In the genomic region with DNA sequence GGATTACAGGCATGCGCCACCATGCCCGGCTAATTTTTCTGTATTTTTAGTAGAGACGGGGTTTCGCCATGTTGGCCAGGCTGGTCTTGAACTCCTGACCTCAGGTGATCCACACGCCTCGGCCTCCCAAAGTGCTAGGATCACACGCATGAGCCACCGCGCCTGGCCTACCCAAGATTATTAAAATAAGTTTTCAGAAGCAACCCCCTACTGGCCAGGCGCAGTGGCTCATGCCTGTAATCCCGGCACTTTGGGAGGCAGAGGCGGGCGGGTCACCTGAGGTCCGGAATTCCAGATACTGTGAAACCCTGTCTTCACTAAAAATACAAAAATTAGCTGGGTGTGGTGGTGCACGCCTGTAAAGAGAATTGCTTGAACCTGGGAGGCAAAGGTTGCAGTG, we compare ENCODE assay signal across 13 cellular contexts. TPM values are rescaled to one million over a fixed set of nuclear protein-coding genes. Genes with fewer than 3 reads are reported as not detected.
DNase-seq lines count a peak whose midpoint lies in the region; TF ChIP-seq lines count a peak whose summit lies in the region.
"Not testable (repeated sequence)": the region's sequence is repeated elsewhere in the genome, so short reads cannot be mapped to it uniquely, and the experiment has no call there.
"Had no signal": no experiment of that assay in that cellular context is flagged by ENCODE, and none has a peak within 500 bp of the region (broad histone marks: within the 10 kb centered on the region; RNA-seq: fewer than 3 reads in every experiment).

No MANE protein-coding gene starts in this region.

- POLR2A ChIA-PET in Caco-2 (lab: Charles Lee); MCF 10A (lab: Yijun Ruan, JAX): not testable (repeated sequence)

- not testable (repeated sequence) for BruUV-seq in Caco-2 (replicated peaks; lab: Mats Ljungman, UMichigan); MCF 10A (replicated peaks; lab: Mats Ljungman, UMichigan)

- peak overlapping the region; percentile 92 for H3K4me3 Mint-ChIP-seq in Caco-2 (ENCODE audit: unreplicated experiment)
- H3K4me3 Mint-ChIP-seq in activated naive CD4-positive, alpha-beta T cell treated with anti-CD3 and anti-CD28 coated beads, Interleukin-2, amount 10 ng/mL, durations not matched to agents 7 days and 5 days; MCF 10A (ENCODE audit: unreplicated experiment); progenitor cell of endocrine pancreas (ENCODE audit: low read depth): not testable (repeated sequence)

- peaks cover 47% of the 10 kb centered on the region for H3K79me2 ChIP-seq in Loucy (ENCODE audit: insufficient read depth, low read length)
- H3K79me2 ChIP-seq in fibroblast of lung (ENCODE audit: control insufficient read depth, insufficient read depth, low read length): peaks cover 41% of the 10 kb centered on the region
- H3K79me2 ChIP-seq in hepatocyte: peaks cover 70% of the 10 kb centered on the region

- intact Hi-C loops in Caco-2 (cut with micrococcal nuclease; ENCODE audit: unreplicated experiment); MCF 10A (cut with micrococcal nuclease): not testable (repeated sequence)

- H3K4me3 ChIP-seq in Caco-2 (ENCODE audit: low read depth, low read length); Loucy (ENCODE audit: low read length, poor library complexity, severe bottlenecking); fibroblast of lung (replicated peaks in 1 of 4; ENCODE audit: control extremely low read depth in 1 of 4, insufficient read depth in 1 of 4, low read depth in 3 of 4, low read length in 4 of 4); hepatocyte: not testable (repeated sequence)

- not testable (repeated sequence) for H3K27me3 Mint-ChIP-seq in Caco-2 (ENCODE audit: insufficient read depth, unreplicated experiment); activated naive CD4-positive, alpha-beta T cell treated with anti-CD3 and anti-CD28 coated beads, Interleukin-2, amount 10 ng/mL, durations not matched to agents 7 days and 5 days; MCF 10A (ENCODE audit: insufficient read depth, unreplicated experiment); progenitor cell of endocrine pancreas

- peak in 1 of 2 experiments; percentile 35 for DNase-seq in Caco-2
- DNase-seq in activated naive CD4-positive, alpha-beta T cell treated with anti-CD3 and anti-CD28 coated beads, Interleukin-2, amount 10 ng/mL, durations not matched to agents 7 days and 5 days: peak; percentile 19
- DNase-seq in MCF 10A (ENCODE audit: unreplicated experiment); fibroblast of lung (ENCODE audit: low read depth in 2 of 2); hepatocyte (ENCODE audit: low spot score); progenitor cell of endocrine pancreas (ENCODE audit: low spot score, unreplicated experiment): not testable (repeated sequence)

- peak; percentile 6 to 19 for TF ChIP-seq CTCF in Caco-2 (IDR thresholded peaks at IDR 0.05; ENCODE audit: insufficient read depth in 1 of 2, low read depth in 1 of 2, low read length in 1 of 2, severe bottlenecking in 1 of 2, unreplicated experiment in 1 of 2)
- 0 out of 2 replicates have a peak, but pooled peaks have one; percentile 13 for TF ChIP-seq CTCF in Loucy (conservative IDR thresholded peaks at IDR 0.05; ENCODE audit: low read length)
- TF ChIP-seq CTCF in MCF 10A (IDR thresholded peaks at IDR 0.05; ENCODE audit: unreplicated experiment); fibroblast of lung (conservative IDR thresholded peaks at IDR 0.05 in 1 of 2, IDR thresholded peaks at IDR 0.05 in 1 of 2; ENCODE audit: low read depth in 1 of 2, low read length in 2 of 2); hepatocyte (IDR thresholded peaks at IDR 0.05; ENCODE audit: poor library complexity): not testable (repeated sequence)
- TF ChIP-seq CTCF in progenitor cell of endocrine pancreas (IDR thresholded peaks at IDR 0.05; ENCODE audit: unreplicated experiment): peak; percentile 16

- H3K9ac ChIP-seq in Loucy (ENCODE audit: low read depth, low read length, poor library complexity, severe bottlenecking); fibroblast of lung (ENCODE audit: insufficient read depth, low read length): not testable (repeated sequence)

- CTCF ChIA-PET in Caco-2 (lab: Charles Lee); activated naive CD4-positive, alpha-beta T cell treated with anti-CD3 and anti-CD28 coated beads, Interleukin-2, amount 10 ng/mL, durations not matched to agents 7 days and 5 days (lab: Charles Lee): not testable (repeated sequence)
- CTCF ChIA-PET in MCF 10A (lab: Yijun Ruan, JAX): interaction anchor here (0.6 to 1.5 kb wide), 3 partner anchors 16 to 1186 kb away, joined by 3 to 6 read pairs (median 3); no protein-coding TSS in a partner anchor

- H3K36me3 Mint-ChIP-seq in Caco-2 (ENCODE audit: insufficient read depth, unreplicated experiment) (peaks cover 73% of the 10 kb centered on the region), MCF 10A (ENCODE audit: insufficient read depth, unreplicated experiment) (peaks cover 70% of the 10 kb centered on the region)
- peaks cover 44% of the 10 kb centered on the region for H3K36me3 Mint-ChIP-seq in activated naive CD4-positive, alpha-beta T cell treated with anti-CD3 and anti-CD28 coated beads, Interleukin-2, amount 10 ng/mL, durations not matched to agents 7 days and 5 days
- not testable (repeated sequence) for H3K36me3 Mint-ChIP-seq in progenitor cell of endocrine pancreas (ENCODE audit: insufficient read depth)

- H3K36me3 ChIP-seq in Caco-2 (ENCODE audit: control insufficient read depth, insufficient read depth, low read length); Loucy (ENCODE audit: insufficient read depth, low read length); fibroblast of lung (ENCODE audit: control insufficient read depth, insufficient read depth, low read length); hepatocyte (replicated peaks; ENCODE audit: insufficient read depth, low read depth): not testable (repeated sequence)

- not testable (repeated sequence) for H3K27ac ChIP-seq in fibroblast of lung (ENCODE audit: insufficient read depth, low read length)
- H3K27ac ChIP-seq in hepatocyte: peak overlapping the region; percentile 68

- H3K4me1 ChIP-seq in Caco-2 (peaks cover 27% of the 10 kb centered on the region), Loucy (ENCODE audit: insufficient read depth, low read length, poor library complexity, severe bottlenecking) (peaks cover 26% of the 10 kb centered on the region), hepatocyte (ENCODE audit: insufficient read depth) (peaks cover 24% of the 10 kb centered on the region)
- not testable (repeated sequence) for H3K4me1 ChIP-seq in fibroblast of lung (ENCODE audit: control insufficient read depth, extremely low read depth, insufficient read depth, low read length)

- H3F3A ChIP-seq in Loucy (ENCODE audit: low read depth): not testable (repeated sequence)

- not testable (repeated sequence) for H3K27ac Mint-ChIP-seq in Caco-2 (ENCODE audit: unreplicated experiment); activated naive CD4-positive, alpha-beta T cell treated with anti-CD3 and anti-CD28 coated beads, Interleukin-2, amount 10 ng/mL, durations not matched to agents 7 days and 5 days; progenitor cell of endocrine pancreas
- H3K27ac Mint-ChIP-seq in MCF 10A (ENCODE audit: low read depth, unreplicated experiment): peak overlapping the region; percentile 31

- H3K9me3 ChIP-seq in Caco-2; Loucy (ENCODE audit: insufficient read depth, low read depth, low read length); fibroblast of lung (ENCODE audit: control insufficient read depth, insufficient read depth, low read depth, low read length); hepatocyte (ENCODE audit: low read depth): not testable (repeated sequence)

- not testable (repeated sequence) for H3K9me3 Mint-ChIP-seq in Caco-2 (ENCODE audit: unreplicated experiment); activated naive CD4-positive, alpha-beta T cell treated with anti-CD3 and anti-CD28 coated beads, Interleukin-2, amount 10 ng/mL, durations not matched to agents 7 days and 5 days; MCF 10A (ENCODE audit: unreplicated experiment); progenitor cell of endocrine pancreas (ENCODE audit: low read depth)

- 96% methylated on average over 15 of the region's 15 CpGs for WGBS in hepatocyte (ENCODE audit: low lambda C conversion rate, missing lambda C conversion rate)

- H3K4me2 ChIP-seq in Loucy (ENCODE audit: low read depth, low read length, poor library complexity, severe bottlenecking): not testable (repeated sequence)
- H3K4me2 ChIP-seq in fibroblast of lung (ENCODE audit: extremely low read depth, insufficient read depth, low read length): peak overlapping the region; percentile 5
- H3K4me2 ChIP-seq in hepatocyte: peak overlapping the region; percentile 84

- H2AFZ ChIP-seq in Loucy (ENCODE audit: low read length); fibroblast of lung (ENCODE audit: low read length); hepatocyte: not testable (repeated sequence)

- not testable (repeated sequence) for H3K9me2 ChIP-seq in Loucy (replicated peaks; ENCODE audit: low read depth, low read length); hepatocyte (replicated peaks; ENCODE audit: insufficient read depth)

- H3K4me1 Mint-ChIP-seq in Caco-2 (ENCODE audit: low read depth, unreplicated experiment): peaks cover 13% of the 10 kb centered on the region
- peaks cover 36% of the 10 kb centered on the region for H3K4me1 Mint-ChIP-seq in activated naive CD4-positive, alpha-beta T cell treated with anti-CD3 and anti-CD28 coated beads, Interleukin-2, amount 10 ng/mL, durations not matched to agents 7 days and 5 days
- peaks cover 21% of the 10 kb centered on the region for H3K4me1 Mint-ChIP-seq in MCF 10A (ENCODE audit: insufficient read depth, unreplicated experiment)
- peaks cover 22% of the 10 kb centered on the region for H3K4me1 Mint-ChIP-seq in progenitor cell of endocrine pancreas (ENCODE audit: low read depth)

- peaks cover 32% of the 10 kb centered on the region for H4K20me1 ChIP-seq in Loucy (ENCODE audit: insufficient read depth, low read length, poor library complexity, severe bottlenecking)
- not testable (repeated sequence) for H4K20me1 ChIP-seq in fibroblast of lung (ENCODE audit: control insufficient read depth, extremely low read depth, insufficient read depth, low read length)
- peaks cover 20% of the 10 kb centered on the region for H4K20me1 ChIP-seq in hepatocyte (ENCODE audit: insufficient read depth, poor library complexity, severe bottlenecking)

- H3K27me3 ChIP-seq in Caco-2 (replicated peaks; ENCODE audit: control insufficient read depth, insufficient read depth, low read length); Loucy (ENCODE audit: insufficient read depth, low read length, poor library complexity, severe bottlenecking); fibroblast of lung (ENCODE audit: control insufficient read depth, insufficient read depth, low read length); hepatocyte: not testable (repeated sequence)

RNA-seq across cellular contexts. Expression of a gene that starts 2.6 kb away (rescaled TPM):
- total RNA-seq in Caco-2 (2022) (143 and 148 TPM in 2 replicates), MCF 10A (2022) (238 and 249 TPM in 2 replicates), fibroblast of lung (20.8 and 32.4 TPM in 2 replicates), hepatocyte (36.6 and 40.9 TPM in 2 replicates), progenitor cell of endocrine pancreas (188 and 210 TPM in 2 replicates)
- polyA plus RNA-seq in fibroblast of lung (11.0 and 12.7 TPM in 2 replicates), hepatocyte (54.0 and 69.7 TPM in 2 replicates)
- polyA plus RNA-seq in fibroblast of lung (2012): 25.3 and 31.6 TPM in 2 replicates
- polyA minus RNA-seq in fibroblast of lung (ENCODE audit: low replicate concordance): 33.7 and 47.3 TPM in 2 replicates

RNA-seq across cellular contexts. Expression of a gene that starts 17.2 kb away (rescaled TPM):
- 6.7 and 6.9 TPM in 2 replicates for total RNA-seq in Caco-2 (2022)
- total RNA-seq in MCF 10A (2022): 6.9 and 9.3 TPM in 2 replicates
- total RNA-seq in fibroblast of lung: 14.6 and 16.7 TPM in 2 replicates
- 0.46 and 0.84 TPM in 2 replicates for polyA plus RNA-seq in fibroblast of lung
- polyA plus RNA-seq in fibroblast of lung (2012): 1.7 and 3.1 TPM in 2 replicates
- 0.70 and 2.3 TPM in 2 replicates for polyA minus RNA-seq in fibroblast of lung (ENCODE audit: low replicate concordance)
- 3.1 and 7.9 TPM in 2 replicates for total RNA-seq in hepatocyte
- polyA plus RNA-seq in hepatocyte: 0.59 and 1.00 TPM in 2 replicates
- total RNA-seq in progenitor cell of endocrine pancreas: 0.72 and 0.75 TPM in 2 replicates

RNA-seq across cellular contexts. Expression of a gene that starts 26.7 kb away (rescaled TPM):
- total RNA-seq in Caco-2 (2022) (7.1 and 8.6 TPM in 2 replicates), MCF 10A (2022) (3.0 TPM in 2 replicates), fibroblast of lung (14.7 and 15.9 TPM in 2 replicates), hepatocyte (43.1 and 46.8 TPM in 2 replicates), progenitor cell of endocrine pancreas (1.6 and 2.1 TPM in 2 replicates)
- polyA plus RNA-seq in fibroblast of lung (3.4 and 7.2 TPM in 2 replicates), hepatocyte (71.2 and 71.5 TPM in 2 replicates)
- polyA plus RNA-seq in fibroblast of lung (2012): 13.6 and 21.8 TPM in 2 replicates
- 0.85 and 1.5 TPM in 2 replicates for polyA minus RNA-seq in fibroblast of lung (ENCODE audit: low replicate concordance)
- total RNA-seq: CD4-positive, alpha-beta T cell had no signal

RNA-seq across cellular contexts. Expression of a gene that starts 31.1 kb away (rescaled TPM):
- not detected in 2 replicates for total RNA-seq in Caco-2 (2022)
- not detected in 2 replicates for total RNA-seq in MCF 10A (2022)
- total RNA-seq in fibroblast of lung: not detected in 2 replicates
- polyA plus RNA-seq in fibroblast of lung: not detected in 2 replicates
- polyA plus RNA-seq in fibroblast of lung (2012): 0.12 TPM in 1 of 2 replicates, not detected in the other
- polyA minus RNA-seq in fibroblast of lung (ENCODE audit: low replicate concordance): not detected in 2 replicates
- 7.0 and 7.1 TPM in 2 replicates for total RNA-seq in hepatocyte
- polyA plus RNA-seq in hepatocyte: 11.0 and 19.3 TPM in 2 replicates
- 133 and 144 TPM in 2 replicates for total RNA-seq in progenitor cell of endocrine pancreas
- total RNA-seq: CD4-positive, alpha-beta T cell; GM23248; HT-29; IMR-90 had no signal
- polyA plus RNA-seq: IMR-90 had no signal

RNA-seq across cellular contexts. Expression of a gene that starts 56.3 kb away (rescaled TPM):
- total RNA-seq in Caco-2 (2022) (not detected in 2 replicates), MCF 10A (2022) (not detected in 2 replicates), fibroblast of lung (not detected in 2 replicates), hepatocyte (not detected in 2 replicates), progenitor cell of endocrine pancreas (not detected in 2 replicates)
- polyA plus RNA-seq in fibroblast of lung (not detected in 2 replicates), hepatocyte (not detected in 2 replicates)
- polyA plus RNA-seq in fibroblast of lung (2012): not detected in 2 replicates
- polyA minus RNA-seq in fibroblast of lung (ENCODE audit: low replicate concordance): not detected in 2 replicates
- total RNA-seq: A673, G401, GM23248, HT-29, IMR-90 had no signal
- polyA plus RNA-seq: GM23248, IMR-90 had no signal
